ENCODE assay signal across 38 cellular contexts in the genomic region with DNA sequence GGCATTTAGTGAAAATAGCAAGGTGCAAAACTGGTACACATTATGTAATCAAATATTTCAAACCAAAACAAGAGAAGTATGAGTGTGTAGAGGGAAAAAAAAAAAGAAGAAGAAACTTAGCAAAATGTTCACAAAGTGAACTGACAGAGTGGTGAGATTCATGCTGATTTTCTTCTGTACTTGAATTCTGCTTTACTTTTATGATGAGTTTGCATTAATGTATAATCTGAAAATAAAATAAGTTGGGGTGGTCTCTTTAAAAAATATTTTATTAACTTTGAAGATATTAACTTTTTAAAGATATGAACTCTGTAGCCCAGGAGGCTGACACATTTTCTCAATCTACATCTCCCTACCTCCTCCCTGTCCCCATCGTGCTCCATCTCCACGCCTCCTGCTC.
"Had no signal": no experiment of that assay in that cellular context is flagged by ENCODE, and none has a peak within 500 bp of the region (broad histone marks: within the 10 kb centered on the region; RNA-seq: fewer than 3 reads in every experiment).

No MANE protein-coding gene starts in this region.

- H3K27ac Mint-ChIP-seq: activated B cell treated with CpG ODN at 0.5 μM for 24 hours; activated CD4-positive, alpha-beta memory T cell treated with anti-CD3 and anti-CD28 coated beads for 36 hours; activated CD4-positive, alpha-beta T cell treated with anti-CD3 and anti-CD28 coated beads, Interleukin-2, amount 10 ng/mL, durations not matched to agents 24 days and 14 days; activated CD8-positive, alpha-beta T cell treated with anti-CD3 and anti-CD28 coated beads for 36 hours; activated naive CD4-positive, alpha-beta T cell treated with anti-CD3 and anti-CD28 coated beads, Interleukin-2, amount 10 ng/mL, durations not matched to agents 7 days and 5 days; activated naive CD4-positive, alpha-beta T cell treated with anti-CD3 and anti-CD28 coated beads, Interleukin-2, amount 50 U/mL, for 24 hours; activated naive CD8-positive, alpha-beta T cell; activated naive CD8-positive, alpha-beta T cell treated with anti-CD3 and anti-CD28 coated beads, Interleukin-2, amount 50 U/mL, for 24 hours; activated T-cell treated with anti-CD3 and anti-CD28 coated beads, Interleukin-2, amount 50 U/mL, for 72 hours; activated T-helper 1 cell treated with anti-CD3 and anti-CD28 coated beads, Interleukin-12 subunit alpha, Interleukin-12 subunit beta, Interleukin-2, Interleukin-4 antibody, amounts not matched to agents 30 ng/mL and 10 ng/mL and 1 ng/mL, durations not matched to agents 14 hours and 24 hours and 36 hours; activated T-helper 17 cell treated with anti-CD3 and anti-CD28 coated beads, Interleukin-2, amount 50 U/mL, for 72 hours; brain; T-cell; T-helper 17 cell; T-helper 2 cell treated with Interferon-gamma antibody and Interleukin-4, amounts not matched to agents 5 μg/mL and 100 μg/mL, for 36 hours had no signal

- H3K36me3 ChIP-seq: ascending aorta, cardiac muscle cell had no signal

- FAIRE-seq: bronchial epithelial cell, TTC549 had no signal

- H3K9me3 ChIP-seq: ascending aorta had no signal

- H3K36me3 Mint-ChIP-seq: activated CD4-positive, alpha-beta memory T cell treated with anti-CD3 and anti-CD28 coated beads for 36 hours; activated naive CD4-positive, alpha-beta T cell treated with anti-CD3 and anti-CD28 coated beads, Interleukin-2, amount 10 ng/mL, durations not matched to agents 7 days and 5 days; activated naive CD4-positive, alpha-beta T cell treated with anti-CD3 and anti-CD28 coated beads, Interleukin-2, amount 50 U/mL, for 24 hours; activated naive CD8-positive, alpha-beta T cell; activated naive CD8-positive, alpha-beta T cell treated with anti-CD3 and anti-CD28 coated beads, Interleukin-2, amount 10 ng/mL, durations not matched to agents 7 days and 5 days; brain; T-cell had no signal

- H3K4me1 Mint-ChIP-seq: activated B cell treated with CpG ODN at 0.5 μM for 24 hours; central memory CD8-positive, alpha-beta T cell had no signal

- H3K27me3 Mint-ChIP-seq: activated CD4-positive, alpha-beta memory T cell treated with anti-CD3 and anti-CD28 coated beads for 36 hours; activated CD4-positive, alpha-beta T cell treated with anti-CD3 and anti-CD28 coated beads, Interleukin-2, amount 10 ng/mL, durations not matched to agents 24 days and 14 days; activated CD8-positive, alpha-beta T cell treated with anti-CD3 and anti-CD28 coated beads for 36 hours; activated naive CD4-positive, alpha-beta T cell treated with anti-CD3 and anti-CD28 coated beads, Interleukin-2, amount 50 U/mL, for 24 hours; activated naive CD8-positive, alpha-beta T cell; activated naive CD8-positive, alpha-beta T cell treated with anti-CD3 and anti-CD28 coated beads, Interleukin-2, amount 10 ng/mL, durations not matched to agents 7 days and 5 days; central memory CD8-positive, alpha-beta T cell; T-cell had no signal

- H3K4me3 Mint-ChIP-seq: activated B cell treated with CpG ODN at 0.5 μM for 24 hours; activated CD4-positive, alpha-beta memory T cell treated with anti-CD3 and anti-CD28 coated beads for 36 hours; activated CD4-positive, alpha-beta T cell treated with anti-CD3 and anti-CD28 coated beads, Interleukin-2, amount 10 ng/mL, durations not matched to agents 24 days and 14 days; activated CD8-positive, alpha-beta T cell treated with anti-CD3 and anti-CD28 coated beads for 36 hours; activated naive CD4-positive, alpha-beta T cell treated with anti-CD3 and anti-CD28 coated beads, Interleukin-2, amount 10 ng/mL, durations not matched to agents 7 days and 5 days; activated naive CD4-positive, alpha-beta T cell treated with anti-CD3 and anti-CD28 coated beads, Interleukin-2, amount 50 U/mL, for 24 hours; activated naive CD8-positive, alpha-beta T cell; activated naive CD8-positive, alpha-beta T cell treated with anti-CD3 and anti-CD28 coated beads, Interleukin-2, amount 10 ng/mL, durations not matched to agents 7 days and 5 days; activated naive CD8-positive, alpha-beta T cell treated with anti-CD3 and anti-CD28 coated beads, Interleukin-2, amount 50 U/mL, for 24 hours; activated T-cell treated with anti-CD3 and anti-CD28 coated beads, Interleukin-2, amount 50 U/mL, for 4 hours; activated T-cell treated with anti-CD3 and anti-CD28 coated beads, Interleukin-2, amount 50 U/mL, for 72 hours; activated T-helper 1 cell treated with anti-CD3 and anti-CD28 coated beads, Interleukin-12 subunit alpha, Interleukin-12 subunit beta, Interleukin-2, Interleukin-4 antibody, amounts not matched to agents 30 ng/mL and 10 ng/mL and 1 ng/mL, durations not matched to agents 14 hours and 24 hours and 36 hours; activated T-helper 17 cell treated with anti-CD3 and anti-CD28 coated beads, Interleukin-2, amount 50 U/mL, for 72 hours; brain; central memory CD8-positive, alpha-beta T cell; T-cell; T-helper 17 cell; T-helper 2 cell treated with Interferon-gamma antibody and Interleukin-4, amounts not matched to agents 5 μg/mL and 100 μg/mL, for 36 hours had no signal

- H3K4me3 ChIP-seq: ascending aorta, cardiac muscle cell had no signal

- DNase-seq: activated B cell treated with CpG ODN at 0.5 μM for 24 hours; activated CD4-positive, alpha-beta memory T cell treated with anti-CD3 and anti-CD28 coated beads for 36 hours; activated CD4-positive, alpha-beta T cell treated with anti-CD3 and anti-CD28 coated beads for 4 hours; activated CD4-positive, alpha-beta T cell treated with anti-CD3 and anti-CD28 coated beads, Interleukin-2, amount 50 U/mL, for 1 hour; activated CD4-positive, alpha-beta T cell treated with anti-CD3 and anti-CD28 coated beads, Interleukin-2, amount 50 U/mL, for 4 hours; activated CD4-positive, CD25-positive, alpha-beta regulatory T cell treated with anti-CD3 and anti-CD28 coated beads, Interleukin-2, amount 50 U/mL, for 72 hours; activated CD8-positive, alpha-beta memory T cell treated with anti-CD3 and anti-CD28 coated beads, Interleukin-2, amount 50 U/mL, for 4 hours; activated CD8-positive, alpha-beta T cell treated with anti-CD3 and anti-CD28 coated beads for 36 hours; activated effector memory CD4-positive, alpha-beta T cell treated with anti-CD3 and anti-CD28 coated beads, Interleukin-2, amount 50 U/mL, for 16 hours; activated gamma-delta T cell treated with Interleukin-2 at 50 U/mL for 16 hours; activated naive CD4-positive, alpha-beta T cell; activated naive CD4-positive, alpha-beta T cell treated with anti-CD3 and anti-CD28 coated beads, Interleukin-2, amount 10 ng/mL, durations not matched to agents 7 days and 5 days; activated naive CD8-positive, alpha-beta T cell treated with anti-CD3 and anti-CD28 coated beads, Interleukin-2, amount 10 ng/mL, durations not matched to agents 7 days and 5 days; activated naive CD8-positive, alpha-beta T cell treated with anti-CD3 and anti-CD28 coated beads, Interleukin-2, amount 50 U/mL, for 24 hours; activated T-cell treated with anti-CD3 and anti-CD28 coated beads for 4 hours; activated T-cell treated with anti-CD3 and anti-CD28 coated beads, Interleukin-2, amount 50 U/mL, for 1 hour; activated T-cell treated with anti-CD3 and anti-CD28 coated beads, Interleukin-2, amount 50 U/mL, for 4 hours; activated T-cell treated with anti-CD3 and anti-CD28 coated beads, Interleukin-2, amount 50 U/mL, for 72 hours; amygdala; anterior cingulate cortex; caudate nucleus; cerebellar nuclear complex; T-cell; T-helper 17 cell; T-helper 9 cell had no signal

- H3K9me3 Mint-ChIP-seq: activated B cell treated with CpG ODN at 0.5 μM for 24 hours; activated CD4-positive, alpha-beta memory T cell treated with anti-CD3 and anti-CD28 coated beads for 36 hours; activated CD4-positive, alpha-beta T cell treated with anti-CD3 and anti-CD28 coated beads, Interleukin-2, amount 10 ng/mL, durations not matched to agents 24 days and 14 days; activated CD8-positive, alpha-beta T cell treated with anti-CD3 and anti-CD28 coated beads for 36 hours; activated naive CD4-positive, alpha-beta T cell treated with anti-CD3 and anti-CD28 coated beads, Interleukin-2, amount 10 ng/mL, durations not matched to agents 7 days and 5 days; activated naive CD4-positive, alpha-beta T cell treated with anti-CD3 and anti-CD28 coated beads, Interleukin-2, amount 50 U/mL, for 24 hours; activated naive CD8-positive, alpha-beta T cell treated with anti-CD3 and anti-CD28 coated beads, Interleukin-2, amount 10 ng/mL, durations not matched to agents 7 days and 5 days; activated naive CD8-positive, alpha-beta T cell treated with anti-CD3 and anti-CD28 coated beads, Interleukin-2, amount 50 U/mL, for 24 hours; activated T-cell treated with anti-CD3 and anti-CD28 coated beads, Interleukin-2, amount 50 U/mL, for 4 hours; activated T-cell treated with anti-CD3 and anti-CD28 coated beads, Interleukin-2, amount 50 U/mL, for 72 hours; activated T-helper 1 cell treated with anti-CD3 and anti-CD28 coated beads, Interleukin-12 subunit alpha, Interleukin-12 subunit beta, Interleukin-2, Interleukin-4 antibody, amounts not matched to agents 30 ng/mL and 10 ng/mL and 1 ng/mL, durations not matched to agents 14 hours and 24 hours and 36 hours; activated T-helper 17 cell treated with anti-CD3 and anti-CD28 coated beads, Interleukin-2, amount 50 U/mL, for 72 hours; brain; central memory CD8-positive, alpha-beta T cell; T-cell; T-helper 2 cell treated with Interferon-gamma antibody and Interleukin-4, amounts not matched to agents 5 μg/mL and 100 μg/mL, for 36 hours had no signal

- H3K27ac ChIP-seq: ascending aorta, cardiac muscle cell, VCaP had no signal

- H3K27me3 ChIP-seq: ascending aorta, cardiac muscle cell had no signal

- ATAC-seq: activated CD8-positive, alpha-beta T cell treated with anti-CD3 and anti-CD28 coated beads for 36 hours; activated T-cell treated with anti-CD3 and anti-CD28 coated beads, Interleukin-2, amount 50 U/mL, for 4 hours; activated T-cell treated with anti-CD3 and anti-CD28 coated beads, Interleukin-2, amount 50 U/mL, for 72 hours; activated T-helper 17 cell treated with anti-CD3 and anti-CD28 coated beads, Interleukin-2, amount 50 U/mL, for 72 hours; T-cell; T-helper 17 cell had no signal
